Comparison of ENCODE assay signal across 26 cellular contexts in the genomic region with DNA sequence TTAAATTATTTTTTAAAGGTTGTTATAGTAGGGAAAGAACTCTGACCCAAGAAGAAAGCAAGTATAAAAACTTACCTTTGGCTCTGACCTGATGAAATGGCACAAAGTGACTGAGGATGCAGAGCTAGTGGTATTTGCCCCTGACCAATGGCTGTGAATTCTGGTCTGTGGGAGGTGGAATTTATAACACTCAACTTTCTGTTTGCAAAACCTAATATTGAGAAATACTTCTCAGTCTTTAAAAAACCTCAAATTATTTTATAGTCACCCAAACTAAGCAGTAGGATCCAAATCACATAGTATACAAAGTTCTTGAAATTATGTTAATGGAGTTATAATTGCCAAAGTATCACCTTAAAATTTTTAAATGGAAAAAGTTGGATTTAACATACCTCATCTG. TPM values are rescaled to one million over a fixed set of nuclear protein-coding genes. Genes with fewer than 3 reads are reported as not detected.
"Had no signal": no experiment of that assay in that cellular context is flagged by ENCODE, and none has a peak within 500 bp of the region (broad histone marks: within the 10 kb centered on the region; RNA-seq: fewer than 3 reads in every experiment).

EPYC (minus strand) TSS at position 101 of the 400 bp plus-strand sequence. CDS start 2,407 bp downstream, outside the sequence.

- H3K27ac ChIP-seq: colonic mucosa, coronary artery, dorsolateral prefrontal cortex, epithelial cell of prostate, esophagus muscularis mucosa, esophagus squamous epithelium, foreskin keratinocyte, gastrocnemius medialis, gastroesophageal sphincter, heart left ventricle, heart right ventricle had no signal

- H3K9me3 ChIP-seq: colonic mucosa, esophagus muscularis mucosa, esophagus squamous epithelium, gastrocnemius medialis, gastroesophageal sphincter, heart left ventricle, heart right ventricle had no signal

- H3K36me3 ChIP-seq: colonic mucosa, esophagus muscularis mucosa, esophagus squamous epithelium, gastrocnemius medialis, gastroesophageal sphincter, heart left ventricle, heart right ventricle had no signal

- DNase-seq: colonic mucosa; cortex of kidney; dermis blood vessel endothelial cell; dorsolateral prefrontal cortex; effector CD4-positive, alpha-beta T cell; effector CD8-positive, alpha-beta T cell; effector memory CD4-positive, alpha-beta T cell; effector memory CD8-positive, alpha-beta T cell; endodermal cell; erythroblast; esophagus squamous epithelium; foreskin fibroblast; foreskin keratinocyte; foreskin melanocyte; gastrocnemius medialis; glutamatergic neuron; head of caudate nucleus; heart left ventricle; heart right ventricle had no signal

- FAIRE-seq: colon, endothelial cell of umbilical vein had no signal

- H3K27me3 ChIP-seq: colonic mucosa, dorsolateral prefrontal cortex, esophagus muscularis mucosa, esophagus squamous epithelium, foreskin keratinocyte, gastrocnemius medialis, gastroesophageal sphincter, heart left ventricle, heart right ventricle had no signal

- H3K4me3 ChIP-seq: colonic mucosa, coronary artery, dorsolateral prefrontal cortex, esophagus muscularis mucosa, esophagus squamous epithelium, gastrocnemius medialis, gastroesophageal sphincter, heart left ventricle, heart right ventricle had no signal

- H3K4me1 ChIP-seq: colonic mucosa, esophagus muscularis mucosa, esophagus squamous epithelium, gastrocnemius medialis, gastroesophageal sphincter, heart left ventricle, heart right ventricle had no signal

RNA-seq across cellular contexts. Expression of gene EPYC, which starts in this region (rescaled TPM):
- polyA plus RNA-seq: endothelial cell of umbilical vein, esophagus, foreskin keratinocyte, heart left ventricle, heart right ventricle had no signal
